Comparison of ENCODE assay signal across 12 cellular contexts in genomic region chr1:23111600-23112535, GRCh38. TPM values are rescaled to one million over a fixed set of nuclear protein-coding genes. Genes with fewer than 3 reads are reported as not detected.
DNase-seq lines count a peak whose midpoint lies in the region; ATAC-seq and TF ChIP-seq lines count a peak whose summit lies in the region.
"Had no signal": no experiment of that assay in that cellular context is flagged by ENCODE, and none has a peak within 500 bp of the region (broad histone marks: within the 10 kb centered on the region; RNA-seq: fewer than 3 reads in every experiment).

No MANE protein-coding gene starts in this region.

- H3K4me3 Mint-ChIP-seq in activated T-cell treated with anti-CD3 and anti-CD28 coated beads, Interleukin-2, amount 50 U/mL, for 24 hours: no peak overlapping the region
- peak overlapping the region; percentile 53 for H3K4me3 Mint-ChIP-seq in effector memory CD8-positive, alpha-beta T cell
- H3K4me3 Mint-ChIP-seq in progenitor cell of endocrine pancreas (ENCODE audit: low read depth): no peak overlapping the region

- H3K4me3 ChIP-seq in Panc1 (ENCODE audit: low read depth in 2 of 2, low read length in 2 of 2): no peak overlapping the region

- CTCF ChIA-PET in Panc1 (lab: Charles Lee): interaction anchor here (0.8 kb wide), 1 partner anchor 8 kb away, joined by 6 read pairs; no protein-coding TSS in a partner anchor

- no peaks in the 10 kb centered on the region for H3K9me3 ChIP-seq in Panc1 (ENCODE audit: control insufficient read depth, insufficient read depth, low read depth, low read length)
- H3K9me3 ChIP-seq: neutrophil had no signal

- in situ Hi-C loops in Panc1 (cut with HindIII; ENCODE audit: low pct_unique_long_range_greater_than_20kb, low sequenced_read_pairs): no loop called here

- no TSS peak for BruUV-seq in Panc1 (replicated peaks; lab: Mats Ljungman, UMichigan)

- POLR2A ChIA-PET in Panc1 (lab: Charles Lee): interaction anchor here (0.7 kb wide), 1 partner anchor 49 kb away, joined by 3 read pairs; no protein-coding TSS in a partner anchor

- H3K9me3 Mint-ChIP-seq in activated T-cell treated with anti-CD3 and anti-CD28 coated beads, Interleukin-2, amount 50 U/mL, for 24 hours: no peaks in the 10 kb centered on the region
- H3K9me3 Mint-ChIP-seq in effector memory CD8-positive, alpha-beta T cell: no peaks in the 10 kb centered on the region
- H3K9me3 Mint-ChIP-seq in progenitor cell of endocrine pancreas (ENCODE audit: low read depth): no peaks in the 10 kb centered on the region

- no peaks in the 10 kb centered on the region for H3K27me3 ChIP-seq in Panc1 (ENCODE audit: control insufficient read depth, insufficient read depth, low read length)
- H3K27me3 ChIP-seq: neutrophil had no signal

- no peak overlapping the region; the same call in 1 of the 2 replicates for H3K27ac ChIP-seq in Panc1 (ENCODE audit: low read length)
- H3K27ac ChIP-seq: neutrophil had no signal

- intact Hi-C loops in Panc1 (cut with micrococcal nuclease; ENCODE audit: unreplicated experiment): no loop called here
- intact Hi-C loops in Right ventricle myocardium superior (cut with DNase I): no loop called here

- TF ChIP-seq CTCF in Panc1 (IDR thresholded peaks at IDR 0.05) (no peak), progenitor cell of endocrine pancreas (IDR thresholded peaks at IDR 0.05; ENCODE audit: unreplicated experiment) (no peak)

- H3K36me3 ChIP-seq in Panc1 (ENCODE audit: control insufficient read depth, insufficient read depth, low read length): peaks cover 3% of the 10 kb centered on the region; the same call in 1 of the 2 replicates
- H3K36me3 ChIP-seq: neutrophil had no signal

- DNase-seq in activated T-cell treated with anti-CD3 and anti-CD28 coated beads, Interleukin-2, amount 50 U/mL, for 24 hours: no peak
- no peak for DNase-seq in activated T-cell treated with anti-CD3 and anti-CD28 coated beads, Interleukin-2, amount 50 U/mL, for 1 hour
- DNase-seq in Panc1 (ENCODE audit: low read depth, low spot score) (no peak), progenitor cell of endocrine pancreas (ENCODE audit: low spot score, unreplicated experiment) (no peak), mucosa of gallbladder (ENCODE audit: low spot score) (no peak), Right ventricle myocardium superior (no peak), inferior parietal cortex (ENCODE audit: extremely low spot score) (no peak)
- no peak for DNase-seq in effector memory CD8-positive, alpha-beta T cell
- DNase-seq: glutamatergic neuron, GOT3, left colon had no signal

- H3K27ac Mint-ChIP-seq in activated T-cell treated with anti-CD3 and anti-CD28 coated beads, Interleukin-2, amount 50 U/mL, for 24 hours: peak overlapping the region; percentile 63
- H3K27ac Mint-ChIP-seq in effector memory CD8-positive, alpha-beta T cell: peak overlapping the region; percentile 80 to 91
- peak overlapping the region; percentile 65 for H3K27ac Mint-ChIP-seq in progenitor cell of endocrine pancreas

- ATAC-seq in Panc1 (0 out of 2 replicates have a peak, but pooled peaks have one; percentile 33), Right ventricle myocardium superior (ENCODE audit: poor library complexity) (no peak)
- ATAC-seq in effector memory CD8-positive, alpha-beta T cell (replicated peaks): no peak

- peaks cover 27% of the 10 kb centered on the region for H3K36me3 Mint-ChIP-seq in activated T-cell treated with anti-CD3 and anti-CD28 coated beads, Interleukin-2, amount 50 U/mL, for 24 hours (ENCODE audit: low read depth)
- peaks cover 46% of the 10 kb centered on the region for H3K36me3 Mint-ChIP-seq in effector memory CD8-positive, alpha-beta T cell (ENCODE audit: insufficient read depth)
- H3K36me3 Mint-ChIP-seq in progenitor cell of endocrine pancreas (ENCODE audit: insufficient read depth): peaks cover 10% of the 10 kb centered on the region

- peaks cover 84% of the 10 kb centered on the region for H3K4me1 Mint-ChIP-seq in activated T-cell treated with anti-CD3 and anti-CD28 coated beads, Interleukin-2, amount 50 U/mL, for 24 hours (ENCODE audit: low read depth)
- peaks cover 42 to 47% of the 10 kb centered on the region in 2 donors for H3K4me1 Mint-ChIP-seq in effector memory CD8-positive, alpha-beta T cell (ENCODE audit: low read depth in 2 of 2)
- H3K4me1 Mint-ChIP-seq in progenitor cell of endocrine pancreas (ENCODE audit: low read depth): peaks cover 27% of the 10 kb centered on the region

- no peaks in the 10 kb centered on the region for H3K27me3 Mint-ChIP-seq in activated T-cell treated with anti-CD3 and anti-CD28 coated beads, Interleukin-2, amount 50 U/mL, for 24 hours
- no peaks in the 10 kb centered on the region for H3K27me3 Mint-ChIP-seq in effector memory CD8-positive, alpha-beta T cell
- H3K27me3 Mint-ChIP-seq in progenitor cell of endocrine pancreas: no peaks in the 10 kb centered on the region

- H3K4me1 ChIP-seq in Panc1 (ENCODE audit: control insufficient read depth, insufficient read depth, low read length): peaks cover 7% of the 10 kb centered on the region

RNA-seq across cellular contexts. Expression of gene LUZP1, which starts 56.8 kb away (rescaled TPM):
- total RNA-seq in Panc1 (2021; ENCODE audit: unreplicated experiment) (40.2 TPM), progenitor cell of endocrine pancreas (45.3 and 47.5 TPM in 2 replicates), mucosa of gallbladder (40.8 TPM), Right ventricle myocardium superior (26.3 TPM)
- polyA plus RNA-seq in Panc1 (2012; ENCODE audit: insufficient read length): 14.4 TPM

Comparison
In these comparisons a context has a peak if more than half of its experiments do, and no peak if none do; other contexts are left out.
1. H3K4me3 Mint-ChIP-seq: peak in effector memory CD8-positive, alpha-beta T cell (2 of 2); none in activated T-cell treated with anti-CD3 and anti-CD28 coated beads, Interleukin-2, amount 50 U/mL, for 24 hours (single experiment) and progenitor cell of endocrine pancreas (single experiment).
2. Peak in every context shown above with its lines, with median percentiles within 50 percentile points of each other: H3K27ac Mint-ChIP-seq.